ENCODE assay signal across 2 cellular contexts in the genomic region with DNA sequence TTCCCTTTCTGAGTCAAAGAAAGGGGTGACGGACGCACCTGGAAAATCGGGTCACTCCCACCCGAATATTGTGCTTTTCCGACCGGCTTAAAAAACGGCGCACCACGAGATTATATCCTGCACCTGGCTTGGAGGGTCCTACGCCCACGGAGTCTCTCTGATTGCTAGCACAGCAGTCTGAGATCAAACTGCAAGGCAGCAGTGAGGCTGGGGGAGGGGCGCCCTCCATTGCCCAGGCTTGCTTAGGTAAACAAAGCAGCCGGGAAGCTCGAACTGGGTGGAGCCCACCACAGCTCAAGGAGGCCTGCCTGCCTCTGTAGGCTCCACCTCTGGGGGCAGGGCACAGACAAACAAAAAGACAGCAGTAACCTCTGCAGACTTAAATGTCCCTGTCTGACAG.
DNase-seq lines count a peak whose midpoint lies in the region; ATAC-seq, FAIRE-seq and TF ChIP-seq lines count a peak whose summit lies in the region.
"Not testable (repeated sequence)": the region's sequence is repeated elsewhere in the genome, so short reads cannot be mapped to it uniquely, and the experiment has no call there.

No MANE protein-coding gene starts in this region.

- peak overlapping the region; percentile 41; the same call in 1 of the 3 replicates for H3K4me3 ChIP-seq in A549
- not testable (repeated sequence) for H3K4me3 ChIP-seq in HepG2 (replicated peaks in 1 of 3; ENCODE audit: insufficient read depth in 1 of 3, low read depth in 2 of 3, low read length in 3 of 3)

- not testable (repeated sequence) for H3K9ac ChIP-seq in HepG2 (ENCODE audit: insufficient read depth, low read depth, low read length)

- H3K9me3 ChIP-seq in A549; HepG2 (ENCODE audit: low read length): not testable (repeated sequence)

- in situ Hi-C loops in HepG2 (cut with HindIII; ENCODE audit: extremely low pct_ligation_motif_present, low pct_unique_long_range_greater_than_20kb), result not testable (repeated sequence)

- peaks cover 0 to 10% of the 10 kb centered on the region in 2 experiments; a peak in 3 of 5 replicates for H3K27me3 ChIP-seq in HepG2 (ENCODE audit: control insufficient read depth in 1 of 2, insufficient read depth in 2 of 2, low read length in 2 of 2)

- ATAC-seq in A549, HepG2: not testable (repeated sequence)

- H3K4me2 ChIP-seq in A549, result peak overlapping the region; percentile 38; the same call in 2 of the 3 replicates
- H3K4me2 ChIP-seq in HepG2 (ENCODE audit: low read depth, low read length), result not testable (repeated sequence)

- FAIRE-seq in A549 (lab: Jason Lieb, UNC); HepG2 (lab: Jason Lieb, UNC): not testable (repeated sequence)

- H4K20me1 ChIP-seq in HepG2 (ENCODE audit: insufficient read depth, low read length), result not testable (repeated sequence)

- not testable (repeated sequence) for TF ChIP-seq EP300 in A549 (IDR thresholded peaks at IDR 0.05); HepG2 (IDR thresholded peaks at IDR 0.05; ENCODE audit: low read depth in 2 of 2, low read length in 2 of 2); HepG2 (CRISPR knock-in tag; IDR thresholded peaks at IDR 0.05; ENCODE audit: borderline replicate concordance)

- not testable (repeated sequence) for BruUV-seq in HepG2 (replicated peaks; lab: Mats Ljungman, UMichigan)

- not testable (repeated sequence) for H2AFZ ChIP-seq in HepG2 (ENCODE audit: low read length)

- POLR2A ChIA-PET in A549 (lab: Yijun Ruan, JAX); HepG2 (lab: Yijun Ruan, JAX): not testable (repeated sequence)

- CTCF ChIA-PET in A549 (lab: Yijun Ruan, JAX), result interaction anchor here (1.9 kb wide), 1 partner anchor 86 kb away, joined by 4 read pairs; no protein-coding TSS in a partner anchor
- CTCF ChIA-PET in HepG2 (lab: Yijun Ruan, JAX; ENCODE audit: low intra/inter-chr PET ratio, low total read pairs), result not testable (repeated sequence)

- H3K79me2 ChIP-seq in HepG2 (ENCODE audit: insufficient read depth, low read length), result not testable (repeated sequence)

- TF ChIP-seq POLR2A in A549 (IDR thresholded peaks at IDR 0.05; ENCODE audit: low read length); HepG2 (IDR thresholded peaks at IDR 0.05; ENCODE audit: insufficient read depth in 1 of 2, low read depth in 2 of 2, low read length in 2 of 2): not testable (repeated sequence)

- intact Hi-C loops in HepG2 (cut with micrococcal nuclease; ENCODE audit: unreplicated experiment), result not testable (repeated sequence)

- not testable (repeated sequence) for TF ChIP-seq RAD21 in A549 (conservative IDR thresholded peaks at IDR 0.05 in 1 of 2, IDR thresholded peaks at IDR 0.05 in 1 of 2); HepG2 (CRISPR knock-in tag; IDR thresholded peaks at IDR 0.05)

- not testable (repeated sequence) for TF ChIP-seq CTCF in A549 (IDR thresholded peaks at IDR 0.05); HepG2 (CRISPR knock-in tag; IDR thresholded peaks at IDR 0.05)

- not testable (repeated sequence) for H3K4me1 ChIP-seq in A549; HepG2 (ENCODE audit: insufficient read depth, low read length)

- 53% methylated on average over 3 of the region's 14 CpGs for WGBS in A549 (ENCODE audit: missing lambda C conversion rate)
- WGBS in HepG2 (ENCODE audit: low lambda C conversion rate), result no CpG with 5 or more reads among the region's 14 CpGs

- DNase-seq in A549 (ENCODE audit: low read depth in 1 of 2, low spot score in 1 of 2); HepG2 (ENCODE audit: low spot score): not testable (repeated sequence)

- not testable (repeated sequence) for H3K27ac ChIP-seq in A549; HepG2 (ENCODE audit: extremely low read length, insufficient read depth, low read length)

- H3K36me3 ChIP-seq in HepG2 (replicated peaks in 1 of 2; ENCODE audit: control insufficient read depth in 1 of 2, insufficient read depth in 2 of 2, low read length in 2 of 2), result not testable (repeated sequence)

TF ChIP-seq in HepG2, 621 proteins besides CTCF, POLR2A, EP300 and RAD21:
- peak; percentile 36; the same call in 1 of the 2 replicates for TF ChIP-seq FOXA3 (CRISPR knock-in tag; IDR thresholded peaks at IDR 0.05)
- TF ChIP-seq, protein P1, sequence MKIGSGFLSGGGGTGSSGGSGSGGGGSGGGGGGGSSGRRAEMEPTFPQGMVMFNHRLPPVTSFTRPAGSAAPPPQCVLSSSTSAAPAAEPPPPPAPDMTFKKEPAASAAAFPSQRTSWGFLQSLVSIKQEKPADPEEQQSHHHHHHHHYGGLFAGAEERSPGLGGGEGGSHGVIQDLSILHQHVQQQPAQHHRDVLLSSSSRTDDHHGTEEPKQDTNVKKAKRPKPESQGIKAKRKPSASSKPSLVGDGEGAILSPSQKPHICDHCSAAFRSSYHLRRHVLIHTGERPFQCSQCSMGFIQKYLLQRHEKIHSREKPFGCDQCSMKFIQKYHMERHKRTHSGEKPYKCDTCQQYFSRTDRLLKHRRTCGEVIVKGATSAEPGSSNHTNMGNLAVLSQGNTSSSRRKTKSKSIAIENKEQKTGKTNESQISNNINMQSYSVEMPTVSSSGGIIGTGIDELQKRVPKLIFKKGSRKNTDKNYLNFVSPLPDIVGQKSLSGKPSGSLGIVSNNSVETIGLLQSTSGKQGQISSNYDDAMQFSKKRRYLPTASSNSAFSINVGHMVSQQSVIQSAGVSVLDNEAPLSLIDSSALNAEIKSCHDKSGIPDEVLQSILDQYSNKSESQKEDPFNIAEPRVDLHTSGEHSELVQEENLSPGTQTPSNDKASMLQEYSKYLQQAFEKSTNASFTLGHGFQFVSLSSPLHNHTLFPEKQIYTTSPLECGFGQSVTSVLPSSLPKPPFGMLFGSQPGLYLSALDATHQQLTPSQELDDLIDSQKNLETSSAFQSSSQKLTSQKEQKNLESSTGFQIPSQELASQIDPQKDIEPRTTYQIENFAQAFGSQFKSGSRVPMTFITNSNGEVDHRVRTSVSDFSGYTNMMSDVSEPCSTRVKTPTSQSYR (CRISPR knock-in tag; IDR thresholded peaks at IDR 0.05; ENCODE audit: borderline replicate concordance), result peak; percentile 81; the same call in 1 of the 2 replicates
- TF ChIP-seq FOXA1 (IDR thresholded peaks at IDR 0.05), result not testable (repeated sequence)
- peak; percentile 74 for TF ChIP-seq FOXA1 (CRISPR knock-in tag; IDR thresholded peaks at IDR 0.05)
